In genomic region chr6:105076418-105076817, GRCh38 we compare ENCODE assay signal across 1 cellular context.
TF ChIP-seq lines count a peak whose summit lies in the region.
"Not testable (repeated sequence)": the region's sequence is repeated elsewhere in the genome, so short reads cannot be mapped to it uniquely, and the experiment has no call there.

No MANE protein-coding gene starts in this region.

TF ChIP-seq in K562, 482 proteins besides CTCF, POLR2A, EP300 and RAD21 (continued from another document):
- TF ChIP-seq PBX2 (CRISPR knock-in tag; IDR thresholded peaks at IDR 0.05; ENCODE audit: low read depth) = not testable (repeated sequence)
- TF ChIP-seq PBX2 (tag; conservative IDR thresholded peaks at IDR 0.05; ENCODE audit: low read depth) (peak; percentile 38; the same call in 1 of the 2 replicates), NFIC (IDR thresholded peaks at IDR 0.05) (peak; percentile 73)
